Comparison of ENCODE assay signal across 15 cellular contexts in genomic region chr4:10730590-10730989, GRCh38. TPM values are rescaled to one million over a fixed set of nuclear protein-coding genes. Genes with fewer than 3 reads are reported as not detected.
A peak's percentile ranks its signal among the peaks of the same experiment; 100 is the strongest.
DNase-seq lines count a peak whose midpoint lies in the region; ATAC-seq and TF ChIP-seq lines count a peak whose summit lies in the region.
"Had no signal": no experiment of that assay in that cellular context is flagged by ENCODE, and none has a peak within 500 bp of the region (broad histone marks: within the 10 kb centered on the region; RNA-seq: fewer than 3 reads in every experiment).

No MANE protein-coding gene starts in this region.

- peak overlapping the region; percentile 40 for H3K4me3 Mint-ChIP-seq in activated CD4-positive, alpha-beta T cell treated with anti-CD3 and anti-CD28 coated beads, Interleukin-2, amount 10 ng/mL, durations not matched to agents 24 days and 14 days
- no peak overlapping the region for H3K4me3 Mint-ChIP-seq in activated CD4-positive, alpha-beta T cell treated with anti-CD3 and anti-CD28 coated beads, Interleukin-2, amount 10 ng/mL, durations not matched to agents 7 days and 5 days
- H3K4me3 Mint-ChIP-seq in stimulated activated effector memory CD8-positive, alpha-beta T cell treated with anti-CD3 and anti-CD28 coated beads, Interleukin-12 subunit alpha, Interleukin-12 subunit beta, amount 100 ng/mL, for 72 hours, result peak overlapping the region; percentile 53

- H3K36me3 Mint-ChIP-seq in activated CD4-positive, alpha-beta T cell treated with anti-CD3 and anti-CD28 coated beads, Interleukin-2, amount 10 ng/mL, durations not matched to agents 24 days and 14 days (ENCODE audit: low read depth), result peaks cover 15% of the 10 kb centered on the region
- no peaks in the 10 kb centered on the region for H3K36me3 Mint-ChIP-seq in activated CD4-positive, alpha-beta T cell treated with anti-CD3 and anti-CD28 coated beads, Interleukin-2, amount 10 ng/mL, durations not matched to agents 7 days and 5 days (ENCODE audit: low read depth)
- peaks cover 5% of the 10 kb centered on the region for H3K36me3 Mint-ChIP-seq in stimulated activated effector memory CD8-positive, alpha-beta T cell treated with anti-CD3 and anti-CD28 coated beads, Interleukin-12 subunit alpha, Interleukin-12 subunit beta, amount 100 ng/mL, for 72 hours

- intact Hi-C loops in activated CD4-positive, alpha-beta T cell treated with anti-CD3 and anti-CD28 coated beads, Interleukin-2, amount 10 ng/mL, durations not matched to agents 24 days and 14 days (cut with micrococcal nuclease), result loop anchor here (2.0 to 10.0 kb wide), 8 partner anchors 52 to 742 kb away; partner anchors contain the start of genes HS3ST1 and WDR1
- intact Hi-C loops in psoas muscle (cut with DNase I) (no loop called here), OCI-LY7 (cut with micrococcal nuclease; ENCODE audit: unreplicated experiment) (no loop called here), heart right ventricle (cut with DNase I) (no loop called here)

- no peaks in the 10 kb centered on the region for H3K27me3 Mint-ChIP-seq in activated CD4-positive, alpha-beta T cell treated with anti-CD3 and anti-CD28 coated beads, Interleukin-2, amount 10 ng/mL, durations not matched to agents 24 days and 14 days
- no peaks in the 10 kb centered on the region for H3K27me3 Mint-ChIP-seq in activated CD4-positive, alpha-beta T cell treated with anti-CD3 and anti-CD28 coated beads, Interleukin-2, amount 10 ng/mL, durations not matched to agents 7 days and 5 days

- TF ChIP-seq CTCF in psoas muscle (IDR thresholded peaks at IDR 0.05), result no peak
- no peak for TF ChIP-seq CTCF in OCI-LY7 (conservative IDR thresholded peaks at IDR 0.05; ENCODE audit: low read length)
- no peak for TF ChIP-seq CTCF in heart right ventricle (IDR thresholded peaks at IDR 0.05)

- BruUV-seq in OCI-LY7 (replicated peaks; lab: Mats Ljungman, UMichigan), result no TSS peak

- H3K27ac ChIP-seq in psoas muscle, result no peak overlapping the region
- H3K27ac ChIP-seq in OCI-LY7 (ENCODE audit: low read depth, low read length, poor library complexity, severe bottlenecking), result no peak overlapping the region
- H3K27ac ChIP-seq in heart right ventricle, result no peak overlapping the region
- H3K27ac ChIP-seq: A549 had no signal

- peaks cover 61% of the 10 kb centered on the region for H3K4me1 Mint-ChIP-seq in activated CD4-positive, alpha-beta T cell treated with anti-CD3 and anti-CD28 coated beads, Interleukin-2, amount 10 ng/mL, durations not matched to agents 24 days and 14 days
- H3K4me1 Mint-ChIP-seq in activated CD4-positive, alpha-beta T cell treated with anti-CD3 and anti-CD28 coated beads, Interleukin-2, amount 10 ng/mL, durations not matched to agents 7 days and 5 days, result peaks cover 34% of the 10 kb centered on the region
- H3K4me1 Mint-ChIP-seq in stimulated activated effector memory CD8-positive, alpha-beta T cell treated with anti-CD3 and anti-CD28 coated beads, Interleukin-12 subunit alpha, Interleukin-12 subunit beta, amount 100 ng/mL, for 72 hours, result peaks cover 50% of the 10 kb centered on the region

- H3K4me1 ChIP-seq in psoas muscle (no peaks in the 10 kb centered on the region), OCI-LY7 (ENCODE audit: insufficient read depth, low read length, poor library complexity, severe bottlenecking) (peaks cover 31% of the 10 kb centered on the region), heart right ventricle (no peaks in the 10 kb centered on the region)
- H3K4me1 ChIP-seq: A549, HAP-1 had no signal

- H2AFZ ChIP-seq in OCI-LY7 (ENCODE audit: low read length), result no peak overlapping the region

- POLR2A ChIA-PET in activated CD4-positive, alpha-beta T cell treated with anti-CD3 and anti-CD28 coated beads, Interleukin-2, amount 10 ng/mL, durations not matched to agents 7 days and 5 days (lab: Charles Lee), result no interaction called here
- POLR2A ChIA-PET in OCI-LY7 (lab: Charles Lee), result interaction anchor here (0.6 kb wide), 1 partner anchor 54 kb away, joined by 3 read pairs; no protein-coding TSS in a partner anchor

- ATAC-seq in GM21526 (IDR thresholded peaks at IDR 0.05; ENCODE audit: low FRiP score, unreplicated experiment) (peak; percentile 71), HG03097 (IDR thresholded peaks at IDR 0.05; ENCODE audit: low FRiP score, unreplicated experiment) (peak; percentile 55), psoas muscle (no peak), heart right ventricle (no peak)
- ATAC-seq in stimulated activated effector memory CD8-positive, alpha-beta T cell treated with anti-CD3 and anti-CD28 coated beads, Interleukin-12 subunit alpha, Interleukin-12 subunit beta, amount 100 ng/mL, for 72 hours, result peak; percentile 79
- ATAC-seq: A549, sciatic nerve had no signal

- peak overlapping the region; percentile 97 for H3K27ac Mint-ChIP-seq in activated CD4-positive, alpha-beta T cell treated with anti-CD3 and anti-CD28 coated beads, Interleukin-2, amount 10 ng/mL, durations not matched to agents 24 days and 14 days
- H3K27ac Mint-ChIP-seq in activated CD4-positive, alpha-beta T cell treated with anti-CD3 and anti-CD28 coated beads, Interleukin-2, amount 10 ng/mL, durations not matched to agents 7 days and 5 days, result no peak overlapping the region
- H3K27ac Mint-ChIP-seq in stimulated activated effector memory CD8-positive, alpha-beta T cell treated with anti-CD3 and anti-CD28 coated beads, Interleukin-12 subunit alpha, Interleukin-12 subunit beta, amount 100 ng/mL, for 72 hours, result peak overlapping the region; percentile 90

- no peaks in the 10 kb centered on the region for H4K20me1 ChIP-seq in OCI-LY7 (ENCODE audit: insufficient read depth, low read length)

- no peaks in the 10 kb centered on the region for H3K79me2 ChIP-seq in OCI-LY7 (ENCODE audit: insufficient read depth, low read depth, low read length)

- H3K4me3 ChIP-seq in psoas muscle (no peak overlapping the region), OCI-LY7 (ENCODE audit: low read depth, low read length, poor library complexity, severe bottlenecking) (no peak overlapping the region), heart right ventricle (no peak overlapping the region)
- H3K4me3 ChIP-seq: A549, HAP-1 had no signal

- no peak for DNase-seq in activated CD4-positive, alpha-beta T cell treated with anti-CD3 and anti-CD28 coated beads, Interleukin-2, amount 10 ng/mL, durations not matched to agents 24 days and 14 days
- DNase-seq in activated CD4-positive, alpha-beta T cell treated with anti-CD3 and anti-CD28 coated beads, Interleukin-2, amount 10 ng/mL, durations not matched to agents 7 days and 5 days, result no peak
- DNase-seq in stimulated activated effector memory CD8-positive, alpha-beta T cell treated with anti-CD3 and anti-CD28 coated beads, Interleukin-12 subunit alpha, Interleukin-12 subunit beta, amount 100 ng/mL, for 72 hours (ENCODE audit: low spot score in 2 of 2), result no peak
- no peak for DNase-seq in psoas muscle
- DNase-seq in OCI-LY7 (ENCODE audit: low spot score), result no peak
- DNase-seq in heart right ventricle, result no peak
- DNase-seq: activated naive CD4-positive, alpha-beta T cell; dermis blood vessel endothelial cell; mesenchymal stem cell; T1000 had no signal

- H3K27me3 ChIP-seq in psoas muscle (ENCODE audit: insufficient read depth in 3 of 3, low read length in 2 of 3), result no peaks in the 10 kb centered on the region
- no peaks in the 10 kb centered on the region for H3K27me3 ChIP-seq in heart right ventricle

- peaks cover 17% of the 10 kb centered on the region for H3K9me3 Mint-ChIP-seq in activated CD4-positive, alpha-beta T cell treated with anti-CD3 and anti-CD28 coated beads, Interleukin-2, amount 10 ng/mL, durations not matched to agents 24 days and 14 days
- peaks cover 5% of the 10 kb centered on the region for H3K9me3 Mint-ChIP-seq in activated CD4-positive, alpha-beta T cell treated with anti-CD3 and anti-CD28 coated beads, Interleukin-2, amount 10 ng/mL, durations not matched to agents 7 days and 5 days
- no peaks in the 10 kb centered on the region for H3K9me3 Mint-ChIP-seq in stimulated activated effector memory CD8-positive, alpha-beta T cell treated with anti-CD3 and anti-CD28 coated beads, Interleukin-12 subunit alpha, Interleukin-12 subunit beta, amount 100 ng/mL, for 72 hours

- 90 to 92% (median 91%) methylated on average over 7 of the region's 7 CpGs for WGBS in psoas muscle, 3 donors
- 88% methylated on average over 7 of the region's 7 CpGs for WGBS in heart right ventricle, 2 donors

- H3K9me2 ChIP-seq in OCI-LY7 (ENCODE audit: insufficient read depth, low read length), result no peaks in the 10 kb centered on the region

- H3K4me2 ChIP-seq in OCI-LY7 (ENCODE audit: low read length), result no peak overlapping the region
- H3K4me2 ChIP-seq: A549 had no signal

- CTCF ChIA-PET in activated CD4-positive, alpha-beta T cell treated with anti-CD3 and anti-CD28 coated beads, Interleukin-2, amount 10 ng/mL, durations not matched to agents 7 days and 5 days (lab: Charles Lee), result no interaction called here
- CTCF ChIA-PET in OCI-LY7 (lab: Charles Lee; ENCODE audit: unreplicated experiment), result no interaction called here

- H3K36me3 ChIP-seq in psoas muscle (ENCODE audit: insufficient read depth in 1 of 2, low read depth in 1 of 2) (no peaks in the 10 kb centered on the region), OCI-LY7 (ENCODE audit: insufficient read depth, low read length) (no peaks in the 10 kb centered on the region), heart right ventricle (no peaks in the 10 kb centered on the region)
- H3K36me3 ChIP-seq: HAP-1 had no signal

- H3K9me3 ChIP-seq in psoas muscle (no peaks in the 10 kb centered on the region), OCI-LY7 (ENCODE audit: low read length) (no peaks in the 10 kb centered on the region), heart right ventricle (no peaks in the 10 kb centered on the region)
- H3K9me3 ChIP-seq: A549, HAP-1 had no signal

RNA-seq across cellular contexts. Expression of gene CLNK, which starts 46.0 kb away (rescaled TPM):
- 0.79 and 0.80 TPM in 2 replicates for total RNA-seq in activated CD4-positive, alpha-beta T cell treated with anti-CD3 and anti-CD28 coated beads, Interleukin-2, amount 10 ng/mL, durations not matched to agents 24 days and 14 days
- total RNA-seq in activated CD4-positive, alpha-beta T cell treated with anti-CD3 and anti-CD28 coated beads, Interleukin-2, amount 10 ng/mL, durations not matched to agents 7 days and 5 days, result not detected
- total RNA-seq in psoas muscle (under 1 TPM in 1 of 4 donors, not detected in 3; 0.09 TPM), OCI-LY7 (2022) (2.0 TPM in 2 replicates), heart right ventricle (under 1 TPM in 2 of 10 donors, not detected in 8; 0.15 to 0.62 TPM)
- polyA plus RNA-seq in psoas muscle (under 1 TPM in 1 of 3 donors, not detected in 2; 0.01 TPM), heart right ventricle (not detected)
- 0.05 TPM in 1 of 2 replicates, not detected in the other for total RNA-seq in OCI-LY7 (2014; rRNA removed; shearing (Covaris generic))
- total RNA-seq: dermis blood vessel endothelial cell, sciatic nerve had no signal
- polyA plus RNA-seq: A549 had no signal

Comparison
In these comparisons a context has a peak if more than half of its experiments do, and no peak if none do; other contexts are left out.
1. ATAC-seq: peak in GM21526 (single experiment), HG03097 (single experiment) and stimulated activated effector memory CD8-positive, alpha-beta T cell treated with anti-CD3 and anti-CD28 coated beads, Interleukin-12 subunit alpha, Interleukin-12 subunit beta, amount 100 ng/mL, for 72 hours (single experiment); none in psoas muscle (0 of 4) and heart right ventricle (0 of 8).